1 cellular context compared by ENCODE assay signal in the genomic region with DNA sequence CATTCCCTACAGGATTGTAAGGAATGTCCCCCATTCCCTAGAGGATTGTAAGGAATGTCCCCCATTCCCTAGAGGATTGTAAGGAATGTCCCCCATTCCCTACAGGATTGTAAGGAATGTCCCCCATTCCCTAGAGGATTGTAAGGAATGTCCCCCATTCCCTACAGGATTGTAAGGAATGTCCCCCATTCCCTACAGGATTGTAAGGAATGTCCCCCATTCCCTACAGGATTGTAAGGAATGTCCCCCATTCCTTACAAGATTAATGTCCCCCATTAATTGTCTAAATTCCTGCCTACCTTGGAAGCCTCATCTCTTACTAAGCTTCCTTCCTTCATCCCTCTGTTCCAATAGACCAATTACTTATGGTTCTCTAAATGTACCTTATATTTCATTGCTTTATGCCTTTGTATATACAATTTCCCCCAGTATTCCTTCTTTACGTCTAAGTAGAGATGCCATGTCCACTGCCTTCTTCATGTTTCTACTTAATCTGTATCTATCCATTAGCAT.
A peak's percentile ranks its signal among the peaks of the same experiment; 100 is the strongest.
TF ChIP-seq lines count a peak whose summit lies in the region.

No MANE protein-coding gene starts in this region.

TF ChIP-seq in neural cell, 6 proteins besides CTCF, POLR2A, EP300 and RAD21:
- TF ChIP-seq, protein P1, sequence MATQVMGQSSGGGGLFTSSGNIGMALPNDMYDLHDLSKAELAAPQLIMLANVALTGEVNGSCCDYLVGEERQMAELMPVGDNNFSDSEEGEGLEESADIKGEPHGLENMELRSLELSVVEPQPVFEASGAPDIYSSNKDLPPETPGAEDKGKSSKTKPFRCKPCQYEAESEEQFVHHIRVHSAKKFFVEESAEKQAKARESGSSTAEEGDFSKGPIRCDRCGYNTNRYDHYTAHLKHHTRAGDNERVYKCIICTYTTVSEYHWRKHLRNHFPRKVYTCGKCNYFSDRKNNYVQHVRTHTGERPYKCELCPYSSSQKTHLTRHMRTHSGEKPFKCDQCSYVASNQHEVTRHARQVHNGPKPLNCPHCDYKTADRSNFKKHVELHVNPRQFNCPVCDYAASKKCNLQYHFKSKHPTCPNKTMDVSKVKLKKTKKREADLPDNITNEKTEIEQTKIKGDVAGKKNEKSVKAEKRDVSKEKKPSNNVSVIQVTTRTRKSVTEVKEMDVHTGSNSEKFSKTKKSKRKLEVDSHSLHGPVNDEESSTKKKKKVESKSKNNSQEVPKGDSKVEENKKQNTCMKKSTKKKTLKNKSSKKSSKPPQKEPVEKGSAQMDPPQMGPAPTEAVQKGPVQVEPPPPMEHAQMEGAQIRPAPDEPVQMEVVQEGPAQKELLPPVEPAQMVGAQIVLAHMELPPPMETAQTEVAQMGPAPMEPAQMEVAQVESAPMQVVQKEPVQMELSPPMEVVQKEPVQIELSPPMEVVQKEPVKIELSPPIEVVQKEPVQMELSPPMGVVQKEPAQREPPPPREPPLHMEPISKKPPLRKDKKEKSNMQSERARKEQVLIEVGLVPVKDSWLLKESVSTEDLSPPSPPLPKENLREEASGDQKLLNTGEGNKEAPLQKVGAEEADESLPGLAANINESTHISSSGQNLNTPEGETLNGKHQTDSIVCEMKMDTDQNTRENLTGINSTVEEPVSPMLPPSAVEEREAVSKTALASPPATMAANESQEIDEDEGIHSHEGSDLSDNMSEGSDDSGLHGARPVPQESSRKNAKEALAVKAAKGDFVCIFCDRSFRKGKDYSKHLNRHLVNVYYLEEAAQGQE (IDR thresholded peaks at IDR 0.05; ENCODE audit: borderline replicate concordance), result peak; percentile 79
